In genomic region chr2:179130560-179130959, GRCh38 we compare ENCODE assay signal across 34 cellular contexts.
DNase-seq lines count a peak whose midpoint lies in the region; ATAC-seq, FAIRE-seq and TF ChIP-seq lines count a peak whose summit lies in the region.
"Had no signal": no experiment of that assay in that cellular context is flagged by ENCODE, and none has a peak within 500 bp of the region (broad histone marks: within the 10 kb centered on the region; RNA-seq: fewer than 3 reads in every experiment).

No MANE protein-coding gene starts in this region.

- no peak for TF ChIP-seq CTCF in GM12878 (IDR thresholded peaks at IDR 0.05 in 2 of 3, conservative IDR thresholded peaks at IDR 0.05 in 1 of 3; ENCODE audit: control insufficient read depth in 2 of 3, extremely low read depth in 1 of 3, insufficient read depth in 1 of 3, low read depth in 3 of 3, low read length in 3 of 3)
- no peak for TF ChIP-seq CTCF in pancreas (IDR thresholded peaks at IDR 0.05)
- no peak for TF ChIP-seq CTCF in smooth muscle cell (IDR thresholded peaks at IDR 0.05; ENCODE audit: borderline replicate concordance, insufficient read depth, poor library complexity, severe bottlenecking)

- RAD21 ChIA-PET in GM12878 (lab: Charles Lee; ENCODE audit: unreplicated experiment) = interaction anchor here (0.6 to 6.5 kb wide), 29 partner anchors 9 to 429 kb away, joined by 3 to 122 read pairs (median 12); partner anchors contain the start of gene CCDC141

- CTCF ChIA-PET in GM12878 (lab: Yijun Ruan, JAX) = interaction anchor here (0.6 to 6.5 kb wide), 44 partner anchors 10 to 429 kb away, joined by 3 to 191 read pairs (median 10); partner anchors contain the start of gene CCDC141

- H3K9ac ChIP-seq in GM12878 (ENCODE audit: control insufficient read depth, insufficient read depth, low read length) = no peak overlapping the region
- no peak overlapping the region for H3K9ac ChIP-seq in smooth muscle cell (ENCODE audit: low read depth)
- H3K9ac ChIP-seq: BLaER1; BLaER1 treated with 17β-estradiol and CSF1 and Interleukin-3, amounts not matched to agents 10 nM and 100 nM had no signal

- TF ChIP-seq RAD21 in GM12878 (IDR thresholded peaks at IDR 0.05; ENCODE audit: insufficient read depth, low read depth, low read length) = no peak

- H3K9me3 ChIP-seq in GM12878 (replicated peaks; ENCODE audit: control insufficient read depth, insufficient read depth, low read length) = no peaks in the 10 kb centered on the region
- H3K9me3 ChIP-seq in pancreas = no peaks in the 10 kb centered on the region
- no peaks in the 10 kb centered on the region for H3K9me3 ChIP-seq in smooth muscle cell (replicated peaks; ENCODE audit: low read depth)
- H3K9me3 ChIP-seq: A549; BE2C; BLaER1; BLaER1 treated with 17β-estradiol and CSF1 and Interleukin-3, amounts not matched to agents 10 nM and 100 nM; Caco-2 had no signal

- SMC1A ChIA-PET in GM12878 (lab: Charles Lee; ENCODE audit: uncharacterized antibody, unreplicated experiment) = interaction anchor here (0.8 to 7.3 kb wide), 37 partner anchors 7 to 371 kb away, joined by 3 to 151 read pairs (median 11); partner anchors contain the start of gene CCDC141

- no peaks in the 10 kb centered on the region for H3K27me3 ChIP-seq in GM12878 (replicated peaks in 1 of 2; ENCODE audit: control insufficient read depth in 2 of 2, insufficient read depth in 2 of 2, low read length in 1 of 2)
- H3K27me3 ChIP-seq in pancreas = no peaks in the 10 kb centered on the region
- H3K27me3 ChIP-seq in smooth muscle cell (ENCODE audit: low read depth) = no peaks in the 10 kb centered on the region
- H3K27me3 ChIP-seq: BE2C; BLaER1; BLaER1 treated with 17β-estradiol and CSF1 and Interleukin-3, amounts not matched to agents 10 nM and 100 nM had no signal

- H3F3A ChIP-seq in smooth muscle cell (ENCODE audit: low read depth) = no peaks in the 10 kb centered on the region

- POLR2A ChIA-PET in GM12878 (lab: Charles Lee) = interaction anchor here (1.1 to 2.1 kb wide), 2 partner anchors 109 to 217 kb away, joined by 3 to 18 read pairs; no protein-coding TSS in a partner anchor

- H3K27ac ChIP-seq in GM12878 (ENCODE audit: control insufficient read depth, insufficient read depth) (no peak overlapping the region), pancreas (no peak overlapping the region), smooth muscle cell (ENCODE audit: low read depth) (no peak overlapping the region)
- H3K27ac ChIP-seq: 22Rv1; A549; BLaER1; BLaER1 treated with 17β-estradiol and CSF1 and Interleukin-3, amounts not matched to agents 10 nM and 100 nM; C4-2B had no signal

- TF ChIP-seq EP300 in GM12878 (IDR thresholded peaks at IDR 0.05; ENCODE audit: borderline replicate concordance in 1 of 2, control insufficient read depth in 1 of 2, low read depth in 2 of 2, low read length in 2 of 2) = no peak

- ATAC-seq in GM12878 (no peak), pancreas (no peak), GM19397 (IDR thresholded peaks at IDR 0.05; ENCODE audit: unreplicated experiment) (no peak)
- ATAC-seq: A549; CD8-positive, alpha-beta T cell had no signal

- H3K79me2 ChIP-seq in GM12878 (ENCODE audit: control insufficient read depth, insufficient read depth, low read length) (no peaks in the 10 kb centered on the region), smooth muscle cell (ENCODE audit: low read depth) (no peaks in the 10 kb centered on the region)

- no peak overlapping the region for H3K4me3 ChIP-seq in GM12878
- H3K4me3 ChIP-seq in pancreas = no peak overlapping the region
- no peak overlapping the region for H3K4me3 ChIP-seq in smooth muscle cell
- H3K4me3 ChIP-seq: A549; BLaER1; BLaER1 treated with 17β-estradiol and CSF1 and Interleukin-3, amounts not matched to agents 10 nM and 100 nM had no signal

- H3K4me1 ChIP-seq in GM12878 (ENCODE audit: control insufficient read depth, insufficient read depth, low read length) (no peaks in the 10 kb centered on the region), pancreas (no peaks in the 10 kb centered on the region), smooth muscle cell (ENCODE audit: low read depth) (no peaks in the 10 kb centered on the region)
- H3K4me1 ChIP-seq: A549; BE2C; BLaER1; BLaER1 treated with 17β-estradiol and CSF1 and Interleukin-3, amounts not matched to agents 10 nM and 100 nM; Caco-2 had no signal

- no TSS peak for BruUV-seq in GM12878 (replicated peaks; lab: Mats Ljungman, UMichigan)

- no peak for TF ChIP-seq POLR2A in GM12878 (IDR thresholded peaks at IDR 0.05; ENCODE audit: low read depth, low read length)

- in situ Hi-C loops in GM12878 (cut with MboI) = loop anchor here (10.0 kb wide), 1 partner anchor 336 kb away; no protein-coding TSS in a partner anchor

- intact Hi-C loops in GM12878 (cut with micrococcal nuclease; ENCODE audit: unreplicated experiment) = no loop called here
- intact Hi-C loops in pancreas (cut with DNase I) = no loop called here

- H4K20me1 ChIP-seq in GM12878 (ENCODE audit: control insufficient read depth, insufficient read depth) = no peaks in the 10 kb centered on the region
- H4K20me1 ChIP-seq in smooth muscle cell (ENCODE audit: low read depth) = peaks cover 3% of the 10 kb centered on the region
- H4K20me1 ChIP-seq: BLaER1; BLaER1 treated with 17β-estradiol and CSF1 and Interleukin-3, amounts not matched to agents 10 nM and 100 nM had no signal

- FAIRE-seq in GM12878 (lab: Jason Lieb, UNC) (no peak), colon (lab: Jason Lieb, UNC) (peak; percentile 66), frontal cortex (lab: Jason Lieb, UNC) (peak; percentile 37), pancreas (lab: Jason Lieb, UNC) (peak; percentile 43)
- FAIRE-seq: A549, D721Med had no signal

- DNase-seq in GM12878 (ENCODE audit: low read depth, low spot score) (no peak), frontal cortex (ENCODE audit: low spot score in 2 of 2) (no peak), pancreas (no peak), GDM1 (lab: John Stamatoyannopoulos, UW) (no peak), DMS 273 (lab: John Stamatoyannopoulos, UW; ENCODE audit: unreplicated experiment) (no peak), smooth muscle cell (lab: John Stamatoyannopoulos, UW; ENCODE audit: unreplicated experiment) (no peak)
- DNase-seq: 8988T; ACHN; AML-193; BE2C; C1 segment of cervical spinal cord; Caco-2; Calu3; CD4-positive, alpha-beta memory T cell; CD4-positive, alpha-beta T cell; CD4-positive, CD25-positive, alpha-beta regulatory T cell; CD8-positive, alpha-beta memory T cell; CD8-positive, alpha-beta T cell; COR-L47; DMS 273 treated with DMSO at 0.1 percent for 48 hours; DMS153; DMS53; DMS79; DMS79 treated with DMSO at 0.1 percent for 48 hours; DND-41; EL had no signal

- H2AFZ ChIP-seq in GM12878 (ENCODE audit: control insufficient read depth, low read depth, low read length) (no peak overlapping the region), smooth muscle cell (ENCODE audit: low read depth) (no peak overlapping the region)

- H3K36me3 ChIP-seq in GM12878 (ENCODE audit: control insufficient read depth in 2 of 2, insufficient read depth in 2 of 2, low read length in 1 of 2) (no peaks in the 10 kb centered on the region), pancreas (no peaks in the 10 kb centered on the region), smooth muscle cell (ENCODE audit: low read depth) (no peaks in the 10 kb centered on the region)
- H3K36me3 ChIP-seq: BE2C had no signal

- no peak overlapping the region for H3K4me2 ChIP-seq in GM12878 (ENCODE audit: control insufficient read depth, insufficient read depth)
- H3K4me2 ChIP-seq in smooth muscle cell = no peak overlapping the region
- H3K4me2 ChIP-seq: A549; BLaER1; BLaER1 treated with 17β-estradiol and CSF1 and Interleukin-3, amounts not matched to agents 10 nM and 100 nM had no signal

TF ChIP-seq in GM12878, 131 proteins besides CTCF, POLR2A, EP300 and RAD21 (continues in another document):
- TF ChIP-seq MLLT1 (IDR thresholded peaks at IDR 0.05) (no peak), ATF3 (IDR thresholded peaks at IDR 0.05; ENCODE audit: borderline replicate concordance, extremely low read depth, low read depth, low read length) (no peak), MEF2B (IDR thresholded peaks at IDR 0.05; ENCODE audit: partially characterized antibody, poor library complexity, severe bottlenecking) (no peak), HSF1 (IDR thresholded peaks at IDR 0.05; ENCODE audit: low read depth, low read length) (peak; percentile 92), CREB1 (IDR thresholded peaks at IDR 0.05; ENCODE audit: low read depth) (no peak), POLR2AphosphoS2 (IDR thresholded peaks at IDR 0.05; ENCODE audit: low read depth, low read length) (no peak)
